9 cellular contexts compared by ENCODE assay signal in the genomic region with DNA sequence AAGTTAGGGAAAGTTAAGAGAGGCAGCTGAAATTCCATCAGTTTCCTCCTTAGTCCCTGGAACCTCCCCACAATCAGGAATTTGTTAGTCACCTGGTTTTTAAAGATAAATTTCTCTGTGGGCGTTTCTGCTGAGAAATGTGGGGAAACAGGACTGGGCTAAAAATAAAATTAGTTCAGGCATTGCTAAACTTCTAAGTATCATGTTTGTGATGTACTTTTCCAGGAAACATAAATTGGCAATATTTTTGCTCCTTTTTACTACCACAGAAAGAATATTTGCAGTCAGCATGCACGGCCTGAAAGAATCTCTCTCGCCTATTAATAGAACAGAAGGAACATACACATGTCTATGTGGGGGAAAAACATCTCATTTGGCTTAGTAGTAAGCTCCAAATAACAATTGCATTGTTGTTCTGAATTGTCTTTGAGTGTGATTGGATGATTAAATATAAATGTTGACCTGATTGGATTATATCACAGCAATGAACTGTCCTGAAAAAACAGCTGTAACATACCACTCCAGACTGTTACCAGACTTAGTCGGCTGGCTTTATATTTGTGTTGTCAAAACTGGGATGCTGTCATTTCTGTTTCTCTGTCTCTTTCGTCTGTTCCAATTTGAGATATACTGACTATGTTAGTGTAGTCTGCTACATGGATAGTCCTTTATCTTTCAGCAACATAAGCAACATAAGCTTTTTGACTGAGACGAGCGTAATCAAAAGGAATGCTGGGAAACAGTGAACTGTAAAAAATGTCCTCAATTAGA. TPM values are rescaled to one million over a fixed set of nuclear protein-coding genes. Genes with fewer than 3 reads are reported as not detected.
DNase-seq lines count a peak whose midpoint lies in the region; ATAC-seq and TF ChIP-seq lines count a peak whose summit lies in the region.
"Had no signal": no experiment of that assay in that cellular context is flagged by ENCODE, and none has a peak within 500 bp of the region (broad histone marks: within the 10 kb centered on the region; RNA-seq: fewer than 3 reads in every experiment).

No MANE protein-coding gene starts in this region.

- H3K9me3 ChIP-seq in GM23248 (ENCODE audit: low read depth), result no peaks in the 10 kb centered on the region
- no peaks in the 10 kb centered on the region for H3K9me3 ChIP-seq in gastrocnemius medialis

- H2AFZ ChIP-seq in GM23248, result 0 out of 2 replicates have a peak overlapping the region, but pooled peaks have one; percentile 8

- peaks cover 82% of the 10 kb centered on the region for H3K79me2 ChIP-seq in GM23248 (ENCODE audit: insufficient read depth)

- peaks cover 32% of the 10 kb centered on the region for H3K36me3 Mint-ChIP-seq in MCF 10A (ENCODE audit: insufficient read depth, unreplicated experiment)
- H3K36me3 Mint-ChIP-seq: activated naive CD8-positive, alpha-beta T cell treated with anti-CD3 and anti-CD28 coated beads, Interleukin-2, amount 10 ng/mL, durations not matched to agents 7 days and 5 days had no signal

- H3K4me3 ChIP-seq in GM23248 (no peak overlapping the region), gastrocnemius medialis (peak overlapping the region in 1 of 4 donors; percentile 14)

- H3K4me1 Mint-ChIP-seq in MCF 10A (ENCODE audit: insufficient read depth, unreplicated experiment), result peaks cover 25% of the 10 kb centered on the region

- CTCF ChIA-PET in MCF 10A (lab: Yijun Ruan, JAX), result interaction anchor here (0.7 to 18.7 kb wide), 14 partner anchors 9 to 159 kb away, joined by 3 to 481 read pairs (median 4); a partner anchor contains a TSS

- H3K27ac Mint-ChIP-seq in MCF 10A (ENCODE audit: low read depth, unreplicated experiment), result peak overlapping the region; percentile 62
- H3K27ac Mint-ChIP-seq: activated naive CD8-positive, alpha-beta T cell treated with anti-CD3 and anti-CD28 coated beads, Interleukin-2, amount 10 ng/mL, durations not matched to agents 7 days and 5 days had no signal

- no peaks in the 10 kb centered on the region for H4K20me1 ChIP-seq in GM23248 (ENCODE audit: insufficient read depth)

- no TSS peak for BruUV-seq in MCF 10A (replicated peaks; lab: Mats Ljungman, UMichigan)

- no peak for TF ChIP-seq CTCF in MCF 10A (IDR thresholded peaks at IDR 0.05; ENCODE audit: unreplicated experiment)
- TF ChIP-seq CTCF in gastrocnemius medialis (IDR thresholded peaks at IDR 0.05 in 4 of 5, conservative IDR thresholded peaks at IDR 0.05 in 1 of 5), result no peak

- H3K27me3 ChIP-seq in GM23248 (replicated peaks; ENCODE audit: insufficient read depth), result no peaks in the 10 kb centered on the region
- H3K27me3 ChIP-seq in gastrocnemius medialis, result no peaks in the 10 kb centered on the region

- H3K9ac ChIP-seq in GM23248, result peak overlapping the region; percentile 15; the same call in 1 of the 2 replicates

- H3K27ac ChIP-seq in GM23248, result peak overlapping the region; percentile 52
- H3K27ac ChIP-seq in gastrocnemius medialis, result peak overlapping the region; percentile 9 to 74 (median 46)

- H3K4me1 ChIP-seq in GM23248 (ENCODE audit: insufficient read depth) (peaks cover 18% of the 10 kb centered on the region), gastrocnemius medialis (peaks cover 19 to 25% of the 10 kb centered on the region in 2 donors)

- H3K4me2 ChIP-seq in GM23248 (ENCODE audit: unreplicated experiment), result peak overlapping the region; percentile 40

- intact Hi-C loops in MCF 10A (cut with micrococcal nuclease), result no loop called here
- intact Hi-C loops in gastrocnemius medialis (cut with DNase I; ENCODE audit: low total_unique reads), result no loop called here

- ATAC-seq in gastrocnemius medialis (peak in 1 of 2 donors; percentile 90), HG02981 (IDR thresholded peaks at IDR 0.05; ENCODE audit: unreplicated experiment) (no peak), HG02763 (IDR thresholded peaks at IDR 0.05; ENCODE audit: unreplicated experiment) (no peak), GM21423 (IDR thresholded peaks at IDR 0.05; ENCODE audit: unreplicated experiment) (no peak)

- TF ChIP-seq POLR2A in gastrocnemius medialis (IDR thresholded peaks at IDR 0.05), result peak in 1 of 2 donors; percentile 29

- H3K9me2 ChIP-seq in GM23248 (ENCODE audit: insufficient read depth), result no peaks in the 10 kb centered on the region

- H3K9me3 Mint-ChIP-seq in MCF 10A (ENCODE audit: unreplicated experiment), result no peaks in the 10 kb centered on the region
- H3K9me3 Mint-ChIP-seq: activated naive CD8-positive, alpha-beta T cell treated with anti-CD3 and anti-CD28 coated beads, Interleukin-2, amount 10 ng/mL, durations not matched to agents 7 days and 5 days had no signal

- H3F3A ChIP-seq in GM23248 (ENCODE audit: insufficient read depth), result peaks cover 12% of the 10 kb centered on the region

- DNase-seq in GM23248, result peak; percentile 76
- peak; percentile 53 for DNase-seq in MCF 10A (ENCODE audit: unreplicated experiment)
- DNase-seq in hepatic stellate cell (ENCODE audit: low spot score), result peak; percentile 22
- DNase-seq in gastrocnemius medialis, result no peak
- no peak for DNase-seq in activated CD8-positive, alpha-beta memory T cell treated with anti-CD3 and anti-CD28 coated beads, Interleukin-2, amount 50 U/mL, for 4 hours
- DNase-seq: activated naive CD8-positive, alpha-beta T cell treated with anti-CD3 and anti-CD28 coated beads, Interleukin-2, amount 10 ng/mL, durations not matched to agents 7 days and 5 days had no signal

- in situ Hi-C loops in GM23248 (cut with MboI) (no loop called here), gastrocnemius medialis (cut with MboI; ENCODE audit: low sequenced_read_pairs in 4 of 4) (no loop called here)

- POLR2A ChIA-PET in MCF 10A (lab: Yijun Ruan, JAX), result interaction anchor here (0.8 to 4.4 kb wide), 11 partner anchors 8 to 132 kb away, joined by 3 to 33 read pairs (median 5); a partner anchor contains a TSS

- 60% methylated on average over 7 of the region's 7 CpGs for WGBS in GM23248 (ENCODE audit: low coverage in 1 of 2, low lambda C conversion rate in 2 of 2, missing lambda C conversion rate in 2 of 2), 2 experiments

- no peak overlapping the region for H3K4me3 Mint-ChIP-seq in MCF 10A (ENCODE audit: unreplicated experiment)
- H3K4me3 Mint-ChIP-seq: activated naive CD8-positive, alpha-beta T cell treated with anti-CD3 and anti-CD28 coated beads, Interleukin-2, amount 10 ng/mL, durations not matched to agents 7 days and 5 days had no signal

- H3K27me3 Mint-ChIP-seq in MCF 10A (ENCODE audit: insufficient read depth, unreplicated experiment), result no peaks in the 10 kb centered on the region

- H3K36me3 ChIP-seq in GM23248 (ENCODE audit: low read depth) (no peaks in the 10 kb centered on the region), gastrocnemius medialis (no peaks in the 10 kb centered on the region)

RNA-seq across cellular contexts. Expression of a gene that starts 12.9 kb away (rescaled TPM):
- total RNA-seq in GM23248 (2014; rRNA removed; shearing (Covaris generic)), result 8.6 and 22.0 TPM in 2 replicates
- 5.5 TPM in 2 replicates for polyA plus RNA-seq in GM23248 (2016; fragmentation: Nextera tagmentation; extraction: Ambion mirVana)
- 47.2 and 52.2 TPM in 2 replicates for total RNA-seq in MCF 10A (2022)
- 10 to 100 TPM; 10.5 to 23.1 (median 17.6) TPM for total RNA-seq in gastrocnemius medialis

Comparison
In these comparisons a context has a peak if more than half of its experiments do, and no peak if none do; other contexts are left out.
1. DNase-seq: peak in GM23248 (single experiment), MCF 10A (single experiment) and hepatic stellate cell (single experiment); none in gastrocnemius medialis (0 of 2) and activated CD8-positive, alpha-beta memory T cell treated with anti-CD3 and anti-CD28 coated beads, Interleukin-2, amount 50 U/mL, for 4 hours (single experiment).